ENCODE assay signal across 8 cellular contexts in the genomic region with DNA sequence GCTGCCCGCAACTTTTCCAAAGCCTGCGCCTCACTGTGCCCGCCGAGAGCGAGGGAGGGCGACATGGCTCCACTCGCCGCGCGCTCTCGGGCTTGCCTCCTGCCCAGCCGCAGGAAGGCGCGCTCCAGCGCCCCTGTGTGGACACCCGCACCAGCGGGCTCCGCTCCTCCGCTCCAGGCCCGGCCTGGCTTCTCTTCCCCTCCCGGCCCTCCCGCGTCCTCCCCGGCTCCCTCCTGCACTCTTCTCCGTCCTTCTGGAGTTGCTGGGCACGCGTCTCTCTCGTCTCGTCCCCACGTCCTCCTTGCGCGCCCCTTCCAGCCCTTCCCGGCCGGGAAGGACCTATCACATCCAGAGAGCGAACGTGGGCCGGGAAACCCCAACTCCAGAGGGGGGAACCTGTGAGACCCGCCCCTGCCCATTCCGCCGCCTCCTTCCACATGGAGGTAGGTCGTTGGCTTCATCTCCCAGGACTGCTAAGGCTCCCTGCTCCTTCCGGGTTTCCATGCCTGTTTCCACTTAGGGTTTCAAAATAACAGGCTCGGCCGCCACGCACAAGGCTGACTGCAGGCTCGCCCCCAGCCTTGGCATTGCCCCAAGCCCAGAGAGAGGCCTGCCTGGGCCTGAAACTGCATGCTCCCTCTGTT.
DNase-seq lines count a peak whose midpoint lies in the region; ATAC-seq and TF ChIP-seq lines count a peak whose summit lies in the region.
"Not testable (repeated sequence)": the region's sequence is repeated elsewhere in the genome, so short reads cannot be mapped to it uniquely, and the experiment has no call there.

No MANE protein-coding gene starts in this region.

- peak overlapping the region in 6 of 7 donors; percentile 29 to 75 (median 49) for H3K4me3 Mint-ChIP-seq in CD8-positive, alpha-beta memory T cell
- H3K4me3 Mint-ChIP-seq in activated T-cell treated with anti-CD3 and anti-CD28 coated beads, Interleukin-2, amount 50 U/mL, for 72 hours: peak overlapping the region; percentile 73 to 82
- peak overlapping the region; percentile 82 to 92 (median 89) for H3K4me3 Mint-ChIP-seq in nephron
- H3K4me3 Mint-ChIP-seq in stimulated activated naive B cell treated with anti-CD40 and anti-IgM and Interleukin-4, amounts not matched to agents 10 μg/mL and 1 μg/mL and 100 μg/mL, for 72 hours: peak overlapping the region; percentile 74 to 76

- TF ChIP-seq CTCF in nephron (IDR thresholded peaks at IDR 0.05; ENCODE audit: unreplicated experiment in 3 of 3): peak in 1 of 3 experiments; percentile 47

- not testable (repeated sequence) for H3K27ac ChIP-seq in CD8-positive, alpha-beta memory T cell (ENCODE audit: low read depth, low read length); HUES64 (ENCODE audit: low read depth, low read length); ectodermal cell (ENCODE audit: insufficient read depth, low read depth, low read length, poor library complexity, severe bottlenecking)

- H3K36me3 Mint-ChIP-seq in CD8-positive, alpha-beta memory T cell; activated T-cell treated with anti-CD3 and anti-CD28 coated beads, Interleukin-2, amount 50 U/mL, for 72 hours (ENCODE audit: insufficient read depth in 2 of 2); nephron (ENCODE audit: low read depth); stimulated activated naive B cell treated with anti-CD40 and anti-IgM and Interleukin-4, amounts not matched to agents 10 μg/mL and 1 μg/mL and 100 μg/mL, for 72 hours: not testable (repeated sequence)

- H3K4me1 Mint-ChIP-seq in CD8-positive, alpha-beta memory T cell: peaks cover 0 to 11% (median 8%) of the 10 kb centered on the region in 3 donors
- peaks cover 23% of the 10 kb centered on the region for H3K4me1 Mint-ChIP-seq in activated T-cell treated with anti-CD3 and anti-CD28 coated beads, Interleukin-2, amount 50 U/mL, for 72 hours (ENCODE audit: low read depth)
- peaks cover 11% of the 10 kb centered on the region for H3K4me1 Mint-ChIP-seq in nephron
- H3K4me1 Mint-ChIP-seq in stimulated activated naive B cell treated with anti-CD40 and anti-IgM and Interleukin-4, amounts not matched to agents 10 μg/mL and 1 μg/mL and 100 μg/mL, for 72 hours: peaks cover 7 to 12% of the 10 kb centered on the region in 2 donors

- H3K9ac ChIP-seq in HUES64 (ENCODE audit: low read depth, low read length): 0 out of 2 replicates have a peak overlapping the region, but pooled peaks have one; percentile 48
- not testable (repeated sequence) for H3K9ac ChIP-seq in iPS-15b (ENCODE audit: low read depth, low read length)

- not testable (repeated sequence) for DNase-seq in CD8-positive, alpha-beta memory T cell; activated T-cell treated with anti-CD3 and anti-CD28 coated beads, Interleukin-2, amount 50 U/mL, for 72 hours; stimulated activated naive B cell treated with anti-CD40 and anti-IgM and Interleukin-4, amounts not matched to agents 10 μg/mL and 1 μg/mL and 100 μg/mL, for 72 hours
- DNase-seq in NCI-H82 (lab: John Stamatoyannopoulos, UW): peak; percentile 51

- H3K36me3 ChIP-seq in CD8-positive, alpha-beta memory T cell (ENCODE audit: insufficient read depth, low read length); HUES64 (ENCODE audit: insufficient read depth, low read length); ectodermal cell (ENCODE audit: control insufficient read depth, insufficient read depth, low read length); iPS-15b (ENCODE audit: control insufficient read depth, insufficient read depth, low read length): not testable (repeated sequence)

- not testable (repeated sequence) for H3K4me3 ChIP-seq in CD8-positive, alpha-beta memory T cell (ENCODE audit: low read length)
- H3K4me3 ChIP-seq in HUES64 (ENCODE audit: low read length) (peak overlapping the region; percentile 56), ectodermal cell (ENCODE audit: insufficient read depth, low read depth, low read length) (peak overlapping the region; percentile 36), iPS-15b (ENCODE audit: low read depth, low read length) (peak overlapping the region; percentile 45)

- not testable (repeated sequence) for H3K9me3 Mint-ChIP-seq in CD8-positive, alpha-beta memory T cell; activated T-cell treated with anti-CD3 and anti-CD28 coated beads, Interleukin-2, amount 50 U/mL, for 72 hours; nephron; stimulated activated naive B cell treated with anti-CD40 and anti-IgM and Interleukin-4, amounts not matched to agents 10 μg/mL and 1 μg/mL and 100 μg/mL, for 72 hours

- H3K27me3 Mint-ChIP-seq in CD8-positive, alpha-beta memory T cell: peaks cover 22 to 29% of the 10 kb centered on the region in 2 donors
- H3K27me3 Mint-ChIP-seq in activated T-cell treated with anti-CD3 and anti-CD28 coated beads, Interleukin-2, amount 50 U/mL, for 72 hours (ENCODE audit: low read depth): peaks cover 50% of the 10 kb centered on the region
- H3K27me3 Mint-ChIP-seq in nephron (ENCODE audit: low read depth): peaks cover 69% of the 10 kb centered on the region
- peaks cover 18 to 40% of the 10 kb centered on the region in 2 donors for H3K27me3 Mint-ChIP-seq in stimulated activated naive B cell treated with anti-CD40 and anti-IgM and Interleukin-4, amounts not matched to agents 10 μg/mL and 1 μg/mL and 100 μg/mL, for 72 hours

- POLR2A ChIA-PET in CD8-positive, alpha-beta memory T cell (lab: Charles Lee): not testable (repeated sequence)

- H3K9me3 ChIP-seq in CD8-positive, alpha-beta memory T cell (ENCODE audit: low read length); HUES64 (ENCODE audit: insufficient read depth, low read depth, low read length); ectodermal cell (ENCODE audit: control insufficient read depth, low read length); iPS-15b (ENCODE audit: control insufficient read depth, insufficient read depth, low read length): not testable (repeated sequence)

- ATAC-seq in activated T-cell treated with anti-CD3 and anti-CD28 coated beads, Interleukin-2, amount 50 U/mL, for 72 hours (replicated peaks in 1 of 2): peak; percentile 76 to 79
- peak; percentile 41 to 65 for ATAC-seq in stimulated activated naive B cell treated with anti-CD40 and anti-IgM and Interleukin-4, amounts not matched to agents 10 μg/mL and 1 μg/mL and 100 μg/mL, for 72 hours (replicated peaks)

- H3K27ac Mint-ChIP-seq in CD8-positive, alpha-beta memory T cell: peak overlapping the region in 1 of 8 donors; percentile 60
- not testable (repeated sequence) for H3K27ac Mint-ChIP-seq in activated T-cell treated with anti-CD3 and anti-CD28 coated beads, Interleukin-2, amount 50 U/mL, for 72 hours
- peak overlapping the region in 1 of 3 experiments; percentile 37 for H3K27ac Mint-ChIP-seq in nephron
- peak overlapping the region; percentile 62 for H3K27ac Mint-ChIP-seq in stimulated activated naive B cell treated with anti-CD40 and anti-IgM and Interleukin-4, amounts not matched to agents 10 μg/mL and 1 μg/mL and 100 μg/mL, for 72 hours

- CTCF ChIA-PET in CD8-positive, alpha-beta memory T cell (lab: Charles Lee): not testable (repeated sequence)

- not testable (repeated sequence) for H3K27me3 ChIP-seq in CD8-positive, alpha-beta memory T cell (ENCODE audit: insufficient read depth, low read length, poor library complexity, severe bottlenecking)
- H3K27me3 ChIP-seq in HUES64 (ENCODE audit: insufficient read depth, low read length): peaks cover 44% of the 10 kb centered on the region
- H3K27me3 ChIP-seq in ectodermal cell (ENCODE audit: control insufficient read depth, insufficient read depth, low read length, poor library complexity, severe bottlenecking): peaks cover 49% of the 10 kb centered on the region
- H3K27me3 ChIP-seq in iPS-15b (ENCODE audit: control insufficient read depth, insufficient read depth, low read length): peaks cover 14% of the 10 kb centered on the region

- H3K4me1 ChIP-seq in CD8-positive, alpha-beta memory T cell (ENCODE audit: insufficient read depth, low read length); HUES64 (ENCODE audit: insufficient read depth, low read length); ectodermal cell (ENCODE audit: control insufficient read depth, insufficient read depth, low read length); iPS-15b (ENCODE audit: control insufficient read depth, insufficient read depth, low read length): not testable (repeated sequence)

- 8% methylated on average over 29 of the region's 46 CpGs for WGBS in HUES64
- WGBS in ectodermal cell, 2 experiments: 9 to 10% methylated on average over 30 to 31 of the region's 46 CpGs
